ENCODE assay signal across 1 cellular context in genomic region chr3:49916686-49917085, GRCh38.
A peak's percentile ranks its signal among the peaks of the same experiment; 100 is the strongest.
TF ChIP-seq lines count a peak whose summit lies in the region.

No MANE protein-coding gene starts in this region.

TF ChIP-seq in K562, 482 proteins besides CTCF, POLR2A, EP300 and RAD21:
- TF ChIP-seq RCOR1 (IDR thresholded peaks at IDR 0.05; ENCODE audit: borderline replicate concordance in 1 of 2, low read depth in 2 of 2, low read length in 2 of 2) (no peak), ETV5 (CRISPR knock-in tag; IDR thresholded peaks at IDR 0.05; ENCODE audit: low read depth) (no peak), CHD4 (IDR thresholded peaks at IDR 0.05; ENCODE audit: insufficient read depth, insufficient replicate concordance, low read depth, low read length, poor library complexity, severe bottlenecking) (no peak), CEBPG (CRISPR knock-in tag; IDR thresholded peaks at IDR 0.05) (peak; percentile 79), CEBPG (tag; conservative IDR thresholded peaks at IDR 0.05 in 1 of 2, IDR thresholded peaks at IDR 0.05 in 1 of 2) (peak; percentile 54 to 83), CHD7 (IDR thresholded peaks at IDR 0.05; ENCODE audit: low read depth, low read length) (no peak), POLR2G (IDR thresholded peaks at IDR 0.05; ENCODE audit: low read depth, low read length) (no peak), CEBPB (tag; IDR thresholded peaks at IDR 0.05) (peak; percentile 94), MBD1 (CRISPR knock-in tag; IDR thresholded peaks at IDR 0.05) (no peak), RREB1 (CRISPR knock-in tag; IDR thresholded peaks at IDR 0.05) (no peak), E2F8 (IDR thresholded peaks at IDR 0.05; ENCODE audit: low read depth, partially characterized antibody) (no peak), CXXC5 (CRISPR knock-in tag; IDR thresholded peaks at IDR 0.05) (no peak), SAFB2 (IDR thresholded peaks at IDR 0.05; ENCODE audit: borderline replicate concordance, low read depth, low read length, severe bottlenecking) (no peak), ETV1 (tag; conservative IDR thresholded peaks at IDR 0.05; ENCODE audit: low read depth) (no peak)
TF ChIP-seq in K562: peak in this region for 2.
